In the genomic region with DNA sequence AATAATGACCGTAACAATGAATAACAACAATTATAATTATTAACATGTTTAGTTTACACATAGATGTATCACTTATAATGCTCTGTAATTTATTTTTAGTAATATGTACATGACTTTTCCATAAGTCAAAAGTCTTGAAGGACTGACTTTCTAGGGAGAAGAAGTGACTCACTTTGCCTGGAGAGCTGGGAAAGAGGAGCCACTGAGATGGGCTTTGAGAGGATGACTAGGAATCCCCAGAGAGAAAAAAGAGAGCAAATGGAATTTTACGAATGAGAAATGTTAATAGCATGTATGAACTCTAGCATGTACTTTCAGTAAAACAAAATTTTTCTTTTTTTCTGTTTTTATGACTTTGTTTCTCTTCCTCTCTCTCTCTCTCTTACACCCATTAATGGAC, we compare ENCODE assay signal across 26 cellular contexts.
"Had no signal": no experiment of that assay in that cellular context is flagged by ENCODE, and none has a peak within 500 bp of the region (broad histone marks: within the 10 kb centered on the region; RNA-seq: fewer than 3 reads in every experiment).

No MANE protein-coding gene starts in this region.

- DNase-seq: activated CD4-positive, alpha-beta T cell treated with anti-CD3 and anti-CD28 coated beads, Interleukin-2, amount 10 ng/mL, durations not matched to agents 24 days and 14 days; activated CD4-positive, CD25-positive, alpha-beta regulatory T cell; activated CD8-positive, alpha-beta T cell treated with anti-CD3 and anti-CD28 coated beads for 36 hours; activated effector memory CD4-positive, alpha-beta T cell treated with Interleukin-2 at 50 U/mL for 16 hours; activated naive CD4-positive, alpha-beta T cell treated with anti-CD3 and anti-CD28 coated beads, Interleukin-2, amount 10 ng/mL, durations not matched to agents 7 days and 5 days; activated naive CD8-positive, alpha-beta T cell treated with anti-CD3 and anti-CD28 coated beads, Interleukin-2, amount 50 U/mL, for 24 hours; activated T-cell treated with anti-CD3 and anti-CD28 coated beads, Interleukin-2, amount 50 U/mL, for 4 hours; aorta; dermis blood vessel endothelial cell; effector memory CD4-positive, alpha-beta T cell; esophagus squamous epithelium; foreskin melanocyte; glutamatergic neuron; left ventricle myocardium inferior; mammary epithelial cell; mucosa of descending colon; naive thymus-derived CD4-positive, alpha-beta T cell; ovary; psoas muscle; right cardiac atrium; SK-N-SH; small intestine; stimulated activated CD4-positive, alpha-beta T cell treated with anti-CD3 and anti-CD28 coated beads, Interleukin-4, amount 100 ng/mL, for 1 hour; stomach; testis; upper lobe of left lung had no signal

- H3K27me3 Mint-ChIP-seq: activated CD8-positive, alpha-beta T cell treated with anti-CD3 and anti-CD28 coated beads for 36 hours had no signal

- ATAC-seq: activated CD8-positive, alpha-beta T cell treated with anti-CD3 and anti-CD28 coated beads for 36 hours; activated naive CD8-positive, alpha-beta T cell treated with anti-CD3 and anti-CD28 coated beads, Interleukin-2, amount 50 U/mL, for 24 hours; activated T-cell treated with anti-CD3 and anti-CD28 coated beads, Interleukin-2, amount 50 U/mL, for 4 hours; mucosa of descending colon; naive thymus-derived CD4-positive, alpha-beta T cell; psoas muscle; right cardiac atrium had no signal

- H3K9me3 Mint-ChIP-seq: activated CD4-positive, alpha-beta T cell treated with anti-CD3 and anti-CD28 coated beads, Interleukin-2, amount 10 ng/mL, durations not matched to agents 24 days and 14 days; activated CD8-positive, alpha-beta T cell treated with anti-CD3 and anti-CD28 coated beads for 36 hours; activated naive CD4-positive, alpha-beta T cell treated with anti-CD3 and anti-CD28 coated beads, Interleukin-2, amount 10 ng/mL, durations not matched to agents 7 days and 5 days; activated naive CD8-positive, alpha-beta T cell treated with anti-CD3 and anti-CD28 coated beads, Interleukin-2, amount 50 U/mL, for 24 hours; activated T-cell treated with anti-CD3 and anti-CD28 coated beads, Interleukin-2, amount 50 U/mL, for 4 hours; naive thymus-derived CD4-positive, alpha-beta T cell had no signal

- H3K4me3 Mint-ChIP-seq: activated CD4-positive, alpha-beta T cell treated with anti-CD3 and anti-CD28 coated beads, Interleukin-2, amount 10 ng/mL, durations not matched to agents 24 days and 14 days; activated CD8-positive, alpha-beta T cell treated with anti-CD3 and anti-CD28 coated beads for 36 hours; activated naive CD4-positive, alpha-beta T cell treated with anti-CD3 and anti-CD28 coated beads, Interleukin-2, amount 10 ng/mL, durations not matched to agents 7 days and 5 days; activated naive CD8-positive, alpha-beta T cell treated with anti-CD3 and anti-CD28 coated beads, Interleukin-2, amount 50 U/mL, for 24 hours; activated T-cell treated with anti-CD3 and anti-CD28 coated beads, Interleukin-2, amount 50 U/mL, for 4 hours; naive thymus-derived CD4-positive, alpha-beta T cell had no signal

- H3K27ac Mint-ChIP-seq: activated CD4-positive, alpha-beta T cell treated with anti-CD3 and anti-CD28 coated beads, Interleukin-2, amount 10 ng/mL, durations not matched to agents 24 days and 14 days; activated CD8-positive, alpha-beta T cell treated with anti-CD3 and anti-CD28 coated beads for 36 hours; activated naive CD4-positive, alpha-beta T cell treated with anti-CD3 and anti-CD28 coated beads, Interleukin-2, amount 10 ng/mL, durations not matched to agents 7 days and 5 days; activated naive CD8-positive, alpha-beta T cell treated with anti-CD3 and anti-CD28 coated beads, Interleukin-2, amount 50 U/mL, for 24 hours; naive thymus-derived CD4-positive, alpha-beta T cell had no signal

- H3K4me3 ChIP-seq: esophagus squamous epithelium, left ventricle myocardium inferior, mucosa of descending colon, ovary, psoas muscle, stomach, testis, upper lobe of left lung had no signal

- H3K4me1 Mint-ChIP-seq: activated CD4-positive, alpha-beta T cell treated with anti-CD3 and anti-CD28 coated beads, Interleukin-2, amount 10 ng/mL, durations not matched to agents 24 days and 14 days; activated naive CD4-positive, alpha-beta T cell treated with anti-CD3 and anti-CD28 coated beads, Interleukin-2, amount 10 ng/mL, durations not matched to agents 7 days and 5 days; naive thymus-derived CD4-positive, alpha-beta T cell had no signal

- H3K36me3 Mint-ChIP-seq: activated naive CD4-positive, alpha-beta T cell treated with anti-CD3 and anti-CD28 coated beads, Interleukin-2, amount 10 ng/mL, durations not matched to agents 7 days and 5 days; naive thymus-derived CD4-positive, alpha-beta T cell had no signal
